ENCODE assay signal across 8 cellular contexts in the genomic region with DNA sequence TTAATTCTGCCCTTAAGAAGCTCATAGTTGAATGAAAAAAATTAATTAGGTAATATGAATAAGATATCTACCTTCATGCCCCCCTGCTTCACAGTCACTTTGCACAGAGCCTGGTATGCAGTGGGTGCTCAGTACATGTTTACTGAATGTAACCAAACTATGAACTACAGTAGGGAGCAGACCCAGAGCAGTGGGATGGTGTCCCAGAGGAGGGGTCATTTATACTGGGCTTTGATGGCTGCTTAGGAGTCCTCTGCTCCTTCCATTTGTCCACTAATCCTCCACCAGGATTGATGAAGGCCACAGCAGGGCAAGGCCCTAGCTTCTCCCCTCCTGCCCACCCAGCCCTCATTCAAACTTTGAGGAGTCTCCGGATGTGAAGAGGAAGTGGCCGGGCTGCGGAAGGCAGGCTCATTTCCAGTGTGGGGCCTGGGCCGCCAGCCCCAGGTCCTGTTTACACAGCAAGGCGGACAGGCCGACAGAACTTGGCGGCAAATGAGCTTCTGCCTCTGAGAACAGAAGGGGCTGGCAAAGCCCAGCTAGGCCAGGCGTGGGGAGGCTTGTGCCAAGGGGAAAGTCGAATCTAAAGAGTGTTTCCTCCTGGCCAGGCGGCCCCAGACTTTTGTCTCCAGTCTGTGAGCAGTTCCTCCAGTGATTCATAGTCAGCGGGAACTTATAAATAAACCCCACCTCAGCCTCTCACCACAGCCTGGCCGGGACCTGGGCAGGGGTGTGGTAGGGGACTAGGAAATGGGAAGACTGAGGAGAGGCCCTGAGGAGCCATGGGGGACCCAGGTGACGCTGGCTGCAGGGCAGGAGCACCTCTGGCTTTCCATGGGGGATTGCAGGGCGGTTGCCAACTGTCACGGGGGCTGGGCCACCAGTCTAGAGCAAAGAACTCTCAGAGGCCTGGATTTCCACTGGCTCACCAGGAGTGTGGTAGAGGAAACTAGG.
DNase-seq lines count a peak whose midpoint lies in the region; ATAC-seq and TF ChIP-seq lines count a peak whose summit lies in the region.

No MANE protein-coding gene starts in this region.

- no peak for TF ChIP-seq CTCF in astrocyte of the spinal cord (IDR thresholded peaks at IDR 0.05; ENCODE audit: low read depth, low read length)

- H3K27me3 ChIP-seq in layer of hippocampus (ENCODE audit: control insufficient read depth, insufficient read depth, low read length): peaks cover 2% of the 10 kb centered on the region

- H3K4me3 ChIP-seq in astrocyte of the spinal cord (ENCODE audit: low read depth, low read length): no peak overlapping the region

- no peaks in the 10 kb centered on the region for H3K36me3 Mint-ChIP-seq in stimulated activated memory B cell treated with anti-CD40 and anti-IgM and Interleukin-4, amounts not matched to agents 10 μg/mL and 1 μg/mL and 100 μg/mL, for 72 hours

- H3K4me1 Mint-ChIP-seq in stimulated activated memory B cell treated with anti-CD40 and anti-IgM and Interleukin-4, amounts not matched to agents 10 μg/mL and 1 μg/mL and 100 μg/mL, for 72 hours: peaks cover 41% of the 10 kb centered on the region

- peak; percentile 6 for ATAC-seq in stimulated activated memory B cell treated with anti-CD40 and anti-IgM and Interleukin-4, amounts not matched to agents 10 μg/mL and 1 μg/mL and 100 μg/mL, for 72 hours
- ATAC-seq in GM21576 (IDR thresholded peaks at IDR 0.05; ENCODE audit: unreplicated experiment): no peak

- no peak overlapping the region for H3K4me3 Mint-ChIP-seq in stimulated activated memory B cell treated with anti-CD40 and anti-IgM and Interleukin-4, amounts not matched to agents 10 μg/mL and 1 μg/mL and 100 μg/mL, for 72 hours

- peak overlapping the region; percentile 78 for H3K27ac ChIP-seq in layer of hippocampus (ENCODE audit: low read depth, low read length)

- H3K9me3 Mint-ChIP-seq in stimulated activated memory B cell treated with anti-CD40 and anti-IgM and Interleukin-4, amounts not matched to agents 10 μg/mL and 1 μg/mL and 100 μg/mL, for 72 hours: no peaks in the 10 kb centered on the region

- peak overlapping the region; percentile 66 for H3K27ac Mint-ChIP-seq in stimulated activated memory B cell treated with anti-CD40 and anti-IgM and Interleukin-4, amounts not matched to agents 10 μg/mL and 1 μg/mL and 100 μg/mL, for 72 hours

- in situ Hi-C loops in astrocyte of the spinal cord (cut with HindIII; ENCODE audit: low sequenced_read_pairs): no loop called here

- peak; percentile 67 for DNase-seq in KG1 (lab: John Stamatoyannopoulos, UW)
- DNase-seq in astrocyte of the spinal cord (ENCODE audit: low read depth, low spot score): peak; percentile 84
- DNase-seq in NCI-H345 (lab: John Stamatoyannopoulos, UW): no peak
- DNase-seq in NK-92 (lab: John Stamatoyannopoulos, UW; ENCODE audit: unreplicated experiment): no peak
- DNase-seq in activated CD8-positive, alpha-beta memory T cell treated with anti-CD3 and anti-CD28 coated beads, Interleukin-2, amount 50 U/mL, for 48 hours: no peak

- H3K27me3 Mint-ChIP-seq in stimulated activated memory B cell treated with anti-CD40 and anti-IgM and Interleukin-4, amounts not matched to agents 10 μg/mL and 1 μg/mL and 100 μg/mL, for 72 hours: peaks cover 19% of the 10 kb centered on the region

Comparison
In these comparisons a context has a peak if more than half of its experiments do, and no peak if none do; other contexts are left out.
1. DNase-seq: peak in KG1 (single experiment) and astrocyte of the spinal cord (single experiment); none in NCI-H345 (single experiment), NK-92 (single experiment) and activated CD8-positive, alpha-beta memory T cell treated with anti-CD3 and anti-CD28 coated beads, Interleukin-2, amount 50 U/mL, for 48 hours (single experiment).